26 cellular contexts compared by ENCODE assay signal in the genomic region with DNA sequence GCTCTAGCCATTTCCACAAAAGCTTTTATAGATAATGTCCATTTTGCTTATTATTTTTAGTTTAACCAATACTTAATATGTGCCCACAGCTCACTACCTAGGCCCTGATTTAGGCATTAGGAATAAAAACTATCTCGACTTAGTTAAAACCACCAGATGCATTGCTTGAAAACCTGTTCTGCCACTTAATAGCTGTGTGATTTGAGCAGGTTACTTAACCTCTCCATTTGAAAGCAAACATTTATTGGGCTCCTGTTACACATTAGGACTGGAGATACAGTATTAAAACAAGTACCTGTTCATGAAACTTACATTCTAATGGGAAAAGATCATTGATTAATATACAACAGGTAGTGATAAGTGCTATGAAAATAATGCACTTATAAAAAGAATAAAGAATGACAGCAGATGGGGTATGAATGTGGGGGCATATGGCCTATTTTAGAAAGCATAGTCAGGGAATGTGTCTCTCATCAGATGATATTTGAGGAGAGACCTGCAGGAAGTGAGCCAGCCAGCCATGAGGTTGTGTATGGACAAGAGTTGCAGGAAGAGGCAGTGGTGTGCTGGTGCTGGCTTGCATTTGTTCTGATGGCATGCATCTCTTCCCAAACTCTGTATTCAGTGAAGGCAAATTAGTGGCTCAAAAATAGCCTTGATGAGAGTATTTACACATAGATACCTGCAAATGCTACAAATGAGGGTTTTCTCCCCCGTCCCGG. TPM values are rescaled to one million over a fixed set of nuclear protein-coding genes. Genes with fewer than 3 reads are reported as not detected.
DNase-seq lines count a peak whose midpoint lies in the region; ATAC-seq lines count a peak whose summit lies in the region.
"Had no signal": no experiment of that assay in that cellular context is flagged by ENCODE, and none has a peak within 500 bp of the region (broad histone marks: within the 10 kb centered on the region; RNA-seq: fewer than 3 reads in every experiment).

No MANE protein-coding gene starts in this region.

- H3K9me3 Mint-ChIP-seq in activated T-helper 17 cell treated with anti-CD3 and anti-CD28 coated beads, Interleukin-2, amount 50 U/mL, for 72 hours, result no peaks in the 10 kb centered on the region
- H3K9me3 Mint-ChIP-seq in stimulated activated effector memory CD8-positive, alpha-beta T cell treated with anti-CD3 and anti-CD28 coated beads, Interleukin-12 subunit alpha, Interleukin-12 subunit beta, amount 100 ng/mL, for 72 hours, result no peaks in the 10 kb centered on the region
- H3K9me3 Mint-ChIP-seq: activated CD8-positive, alpha-beta T cell treated with anti-CD3 and anti-CD28 coated beads for 36 hours; activated naive CD4-positive, alpha-beta T cell treated with anti-CD3 and anti-CD28 coated beads for 36 hours; CD8-positive, alpha-beta T cell; naive B cell; stimulated activated naive CD8-positive, alpha-beta T cell treated with anti-CD3 and anti-CD28 coated beads, Interleukin-15, amount 100 ng/mL, for 72 hours; T-helper 2 cell treated with Interferon-gamma antibody and Interleukin-4, amounts not matched to agents 5 μg/mL and 100 μg/mL, for 36 hours had no signal

- no peak overlapping the region for H3K4me3 Mint-ChIP-seq in activated T-helper 17 cell treated with anti-CD3 and anti-CD28 coated beads, Interleukin-2, amount 50 U/mL, for 72 hours
- no peak overlapping the region for H3K4me3 Mint-ChIP-seq in stimulated activated effector memory CD8-positive, alpha-beta T cell treated with anti-CD3 and anti-CD28 coated beads, Interleukin-12 subunit alpha, Interleukin-12 subunit beta, amount 100 ng/mL, for 72 hours
- H3K4me3 Mint-ChIP-seq: activated CD8-positive, alpha-beta T cell treated with anti-CD3 and anti-CD28 coated beads for 36 hours; activated naive CD4-positive, alpha-beta T cell treated with anti-CD3 and anti-CD28 coated beads for 36 hours; CD8-positive, alpha-beta T cell; stimulated activated naive CD8-positive, alpha-beta T cell treated with anti-CD3 and anti-CD28 coated beads, Interleukin-15, amount 100 ng/mL, for 72 hours; T-helper 2 cell treated with Interferon-gamma antibody and Interleukin-4, amounts not matched to agents 5 μg/mL and 100 μg/mL, for 36 hours had no signal

- no peak overlapping the region for H3K4me3 ChIP-seq in H7 (ENCODE audit: insufficient read depth, low read depth, low read length)
- H3K4me3 ChIP-seq: SK-N-MC, spleen had no signal

- H3K27me3 ChIP-seq in H7 (ENCODE audit: control insufficient read depth, insufficient read depth, low read length), result no peaks in the 10 kb centered on the region
- H3K27me3 ChIP-seq: spleen had no signal

- no peaks in the 10 kb centered on the region for H3K27me3 Mint-ChIP-seq in activated T-helper 17 cell treated with anti-CD3 and anti-CD28 coated beads, Interleukin-2, amount 50 U/mL, for 72 hours
- H3K27me3 Mint-ChIP-seq: activated CD8-positive, alpha-beta T cell treated with anti-CD3 and anti-CD28 coated beads for 36 hours; naive B cell; stimulated activated naive CD8-positive, alpha-beta T cell treated with anti-CD3 and anti-CD28 coated beads, Interleukin-15, amount 100 ng/mL, for 72 hours had no signal

- H3K27ac Mint-ChIP-seq in activated T-helper 17 cell treated with anti-CD3 and anti-CD28 coated beads, Interleukin-2, amount 50 U/mL, for 72 hours, result peak overlapping the region; percentile 2
- peak overlapping the region; percentile 7 for H3K27ac Mint-ChIP-seq in stimulated activated effector memory CD8-positive, alpha-beta T cell treated with anti-CD3 and anti-CD28 coated beads, Interleukin-12 subunit alpha, Interleukin-12 subunit beta, amount 100 ng/mL, for 72 hours
- H3K27ac Mint-ChIP-seq: activated CD8-positive, alpha-beta T cell treated with anti-CD3 and anti-CD28 coated beads for 36 hours; activated naive CD4-positive, alpha-beta T cell treated with anti-CD3 and anti-CD28 coated beads for 36 hours; CD8-positive, alpha-beta T cell; T-helper 2 cell treated with Interferon-gamma antibody and Interleukin-4, amounts not matched to agents 5 μg/mL and 100 μg/mL, for 36 hours had no signal

- H3K36me3 Mint-ChIP-seq in activated T-helper 17 cell treated with anti-CD3 and anti-CD28 coated beads, Interleukin-2, amount 50 U/mL, for 72 hours (ENCODE audit: low read depth), result peaks cover 4% of the 10 kb centered on the region
- H3K36me3 Mint-ChIP-seq in stimulated activated effector memory CD8-positive, alpha-beta T cell treated with anti-CD3 and anti-CD28 coated beads, Interleukin-12 subunit alpha, Interleukin-12 subunit beta, amount 100 ng/mL, for 72 hours, result no peaks in the 10 kb centered on the region
- H3K36me3 Mint-ChIP-seq: naive B cell had no signal

- H3K4me1 Mint-ChIP-seq in activated T-helper 17 cell treated with anti-CD3 and anti-CD28 coated beads, Interleukin-2, amount 50 U/mL, for 72 hours, result no peaks in the 10 kb centered on the region
- no peaks in the 10 kb centered on the region for H3K4me1 Mint-ChIP-seq in stimulated activated effector memory CD8-positive, alpha-beta T cell treated with anti-CD3 and anti-CD28 coated beads, Interleukin-12 subunit alpha, Interleukin-12 subunit beta, amount 100 ng/mL, for 72 hours
- H3K4me1 Mint-ChIP-seq: naive B cell; stimulated activated naive CD8-positive, alpha-beta T cell treated with anti-CD3 and anti-CD28 coated beads, Interleukin-15, amount 100 ng/mL, for 72 hours had no signal

- peak; percentile 35 for DNase-seq in HT-29 (ENCODE audit: low spot score)
- DNase-seq in NCI-H446 treated with DMSO at 0.1 percent for 48 hours (lab: John Stamatoyannopoulos, UW), result peak; percentile 5
- no peak for DNase-seq in stimulated activated effector memory CD8-positive, alpha-beta T cell treated with anti-CD3 and anti-CD28 coated beads, Interleukin-12 subunit alpha, Interleukin-12 subunit beta, amount 100 ng/mL, for 72 hours (ENCODE audit: low spot score in 2 of 2)
- no peak for DNase-seq in H7
- DNase-seq: activated CD4-positive, CD25-positive, alpha-beta regulatory T cell; activated CD8-positive, alpha-beta T cell treated with anti-CD3 and anti-CD28 coated beads for 36 hours; activated naive CD4-positive, alpha-beta T cell treated with anti-CD3 and anti-CD28 coated beads for 36 hours; activated T-cell treated with anti-CD3 and anti-CD28 coated beads, Interleukin-2, amount 50 U/mL, for 1 hour; aorta; CD8-positive, alpha-beta T cell; central memory CD4-positive, alpha-beta T cell; erythroblast; foreskin melanocyte; GOT3; KBM-7; naive B cell; NCI-H2107; spleen; stimulated activated CD4-positive, alpha-beta T cell treated with anti-CD3 and anti-CD28 coated beads, Interleukin-4, amount 100 ng/mL, for 24 hours; stimulated activated naive CD8-positive, alpha-beta T cell treated with anti-CD3 and anti-CD28 coated beads, Interleukin-15, amount 100 ng/mL, for 72 hours had no signal

- no peaks in the 10 kb centered on the region for H3K36me3 ChIP-seq in H7 (replicated peaks; ENCODE audit: control insufficient read depth, insufficient read depth, low read length)

- no peak for ATAC-seq in activated T-helper 17 cell treated with anti-CD3 and anti-CD28 coated beads, Interleukin-2, amount 50 U/mL, for 72 hours (replicated peaks)
- ATAC-seq in stimulated activated effector memory CD8-positive, alpha-beta T cell treated with anti-CD3 and anti-CD28 coated beads, Interleukin-12 subunit alpha, Interleukin-12 subunit beta, amount 100 ng/mL, for 72 hours, result no peak
- ATAC-seq in HG02588 (IDR thresholded peaks at IDR 0.05; ENCODE audit: unreplicated experiment) (no peak), GM18868 (IDR thresholded peaks at IDR 0.05; ENCODE audit: unreplicated experiment) (no peak), GM21619 (IDR thresholded peaks at IDR 0.05; ENCODE audit: unreplicated experiment) (no peak)
- ATAC-seq: activated CD8-positive, alpha-beta T cell treated with anti-CD3 and anti-CD28 coated beads for 36 hours; CD8-positive, alpha-beta T cell; stimulated activated naive CD8-positive, alpha-beta T cell treated with anti-CD3 and anti-CD28 coated beads, Interleukin-15, amount 100 ng/mL, for 72 hours had no signal

RNA-seq across cellular contexts. Expression of a gene that starts 34.3 kb away (rescaled TPM):
- total RNA-seq in HT-29 (2014; rRNA removed; shearing (Covaris generic)), result 23.5 and 24.1 TPM in 2 replicates
- total RNA-seq in activated T-helper 17 cell treated with anti-CD3 and anti-CD28 coated beads, Interleukin-2, amount 50 U/mL, for 72 hours, result 10 to 100 TPM; 20.4 to 31.8 TPM
- total RNA-seq in H7 (2014; rRNA removed; shearing (Covaris generic)), result 17.5 and 19.3 TPM in 2 replicates

Comparison
In these comparisons a context has a peak if more than half of its experiments do, and no peak if none do; other contexts are left out.
1. DNase-seq: peak in HT-29 (single experiment) and NCI-H446 treated with DMSO at 0.1 percent for 48 hours (single experiment); none in stimulated activated effector memory CD8-positive, alpha-beta T cell treated with anti-CD3 and anti-CD28 coated beads, Interleukin-12 subunit alpha, Interleukin-12 subunit beta, amount 100 ng/mL, for 72 hours (0 of 2) and H7 (single experiment).